Comparison of ENCODE assay signal across 32 cellular contexts in the genomic region with DNA sequence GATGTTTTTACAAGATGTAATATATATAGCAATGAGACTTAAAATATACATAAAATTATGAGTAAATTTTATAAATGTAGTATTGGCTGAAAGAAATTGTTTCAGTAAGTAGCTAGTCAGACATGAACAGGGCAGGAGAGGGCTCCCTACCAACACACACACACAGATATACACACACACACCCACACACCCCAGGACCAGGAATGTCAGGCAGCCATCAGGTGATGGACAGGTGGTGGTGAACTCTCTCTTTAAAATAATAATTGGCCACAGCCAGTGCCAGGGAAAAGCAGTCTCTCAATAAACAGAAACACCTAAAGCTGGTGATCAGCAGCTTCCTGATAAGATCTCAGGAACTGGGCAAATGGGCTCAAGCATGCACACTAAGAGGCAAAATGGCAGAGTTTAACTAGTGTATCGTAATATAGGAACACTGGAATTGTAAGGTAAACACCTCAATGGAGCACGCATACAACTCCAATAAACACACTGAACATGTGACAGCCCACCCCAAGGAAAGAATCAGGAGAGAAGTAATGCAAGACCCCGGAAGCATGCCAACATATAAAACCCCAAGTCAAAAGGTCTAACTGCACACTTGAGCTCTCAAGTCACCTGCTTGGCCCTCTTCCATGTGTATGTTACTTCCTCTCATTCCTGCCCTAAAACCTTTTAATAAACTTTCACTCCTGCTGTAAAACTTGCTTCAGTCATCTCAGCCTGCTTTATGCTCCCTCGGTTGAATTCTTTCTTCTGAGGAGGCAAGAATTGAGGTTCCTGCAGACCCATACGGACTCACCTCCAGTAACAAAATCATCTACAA.
"Had no signal": no experiment of that assay in that cellular context is flagged by ENCODE, and none has a peak within 500 bp of the region (broad histone marks: within the 10 kb centered on the region; RNA-seq: fewer than 3 reads in every experiment).

No MANE protein-coding gene starts in this region.

- H3K4me1 ChIP-seq: esophagus squamous epithelium, heart right ventricle, left lung, lower lobe of right lung, pancreas, prostate gland, tibial artery had no signal

- H3K9me3 Mint-ChIP-seq: neural crest cell; stimulated activated naive CD8-positive, alpha-beta T cell treated with anti-CD3 and anti-CD28 coated beads, Interleukin-15, amount 100 ng/mL, for 72 hours had no signal

- H3K36me3 ChIP-seq: esophagus squamous epithelium, heart right ventricle, left lung, lower lobe of right lung, pancreas, prostate gland, tibial artery had no signal

- H3K27me3 ChIP-seq: esophagus squamous epithelium, heart right ventricle, left lung, pancreas, tibial artery had no signal

- H3K4me3 Mint-ChIP-seq: activated T-cell treated with anti-CD3 and anti-CD28 coated beads, Interleukin-2, amount 50 U/mL, for 72 hours; central memory CD8-positive, alpha-beta T cell; naive B cell; neural crest cell; stimulated activated memory B cell treated with anti-CD40 and anti-IgM and Interleukin-4, amounts not matched to agents 10 μg/mL and 1 μg/mL and 100 μg/mL, for 72 hours; stimulated activated naive CD8-positive, alpha-beta T cell treated with anti-CD3 and anti-CD28 coated beads, Interleukin-15, amount 100 ng/mL, for 72 hours; T-helper 2 cell treated with Interferon-gamma antibody and Interleukin-4, amounts not matched to agents 5 μg/mL and 100 μg/mL, for 36 hours had no signal

- H3K4me3 ChIP-seq: esophagus squamous epithelium, heart right ventricle, left lung, lower lobe of right lung, pancreas, prostate gland, skin epidermis, tibial artery had no signal

- ATAC-seq: activated naive CD4-positive, alpha-beta T cell treated with anti-CD3 and anti-CD28 coated beads, Interleukin-2, amount 50 U/mL, for 72 hours; activated T-cell treated with anti-CD3 and anti-CD28 coated beads, Interleukin-2, amount 50 U/mL, for 72 hours; heart right ventricle; left lung; lower lobe of right lung; pancreas; sciatic nerve; stimulated activated memory B cell treated with anti-CD40 and anti-IgM and Interleukin-4, amounts not matched to agents 10 μg/mL and 1 μg/mL and 100 μg/mL, for 72 hours; stimulated activated naive CD8-positive, alpha-beta T cell treated with anti-CD3 and anti-CD28 coated beads, Interleukin-15, amount 100 ng/mL, for 72 hours had no signal

- H3K27ac Mint-ChIP-seq: activated naive CD4-positive, alpha-beta T cell treated with anti-CD3 and anti-CD28 coated beads, Interleukin-2, amount 50 U/mL, for 72 hours; activated T-cell treated with anti-CD3 and anti-CD28 coated beads, Interleukin-2, amount 50 U/mL, for 72 hours; naive B cell; stimulated activated memory B cell treated with anti-CD40 and anti-IgM and Interleukin-4, amounts not matched to agents 10 μg/mL and 1 μg/mL and 100 μg/mL, for 72 hours; stimulated activated naive CD8-positive, alpha-beta T cell treated with anti-CD3 and anti-CD28 coated beads, Interleukin-15, amount 100 ng/mL, for 72 hours; T-helper 2 cell treated with Interferon-gamma antibody and Interleukin-4, amounts not matched to agents 5 μg/mL and 100 μg/mL, for 36 hours had no signal

- DNase-seq: activated CD4-positive, alpha-beta T cell treated with anti-CD3 and anti-CD28 coated beads for 4 hours; activated CD4-positive, alpha-beta T cell treated with anti-CD3 and anti-CD28 coated beads, Interleukin-2, amount 50 U/mL, for 4 hours; activated naive CD4-positive, alpha-beta T cell; activated T-cell treated with anti-CD3 and anti-CD28 coated beads for 4 hours; activated T-cell treated with anti-CD3 and anti-CD28 coated beads, Interleukin-2, amount 50 U/mL, for 72 hours; dermis blood vessel endothelial cell; effector CD8-positive, alpha-beta T cell; esophagus squamous epithelium; foreskin melanocyte; heart right ventricle; kidney glomerular epithelial cell; left lung; lower lobe of right lung; mesenchymal stem cell; naive B cell; nucleus accumbens; pancreas; retina; stimulated activated CD4-positive, alpha-beta T cell treated with anti-CD3 and anti-CD28 coated beads, Interleukin-4, amount 100 ng/mL, for 4 hours; stimulated activated CD8-positive, alpha-beta memory T cell treated with anti-CD3 and anti-CD28 coated beads, Interleukin-4, amount 100 ng/mL, for 48 hours; stimulated activated naive CD8-positive, alpha-beta T cell treated with anti-CD3 and anti-CD28 coated beads, Interleukin-15, amount 100 ng/mL, for 72 hours; T-helper 1 cell; tibial artery had no signal

- H3K4me1 Mint-ChIP-seq: central memory CD8-positive, alpha-beta T cell; naive B cell; neural crest cell; stimulated activated memory B cell treated with anti-CD40 and anti-IgM and Interleukin-4, amounts not matched to agents 10 μg/mL and 1 μg/mL and 100 μg/mL, for 72 hours; stimulated activated naive CD8-positive, alpha-beta T cell treated with anti-CD3 and anti-CD28 coated beads, Interleukin-15, amount 100 ng/mL, for 72 hours had no signal

- H3K27ac ChIP-seq: epithelial cell of prostate, esophagus squamous epithelium, heart right ventricle, left lung, lower lobe of right lung, pancreas, prostate gland, skin epidermis, tibial artery had no signal

- H3K27me3 Mint-ChIP-seq: central memory CD8-positive, alpha-beta T cell; naive B cell; stimulated activated memory B cell treated with anti-CD40 and anti-IgM and Interleukin-4, amounts not matched to agents 10 μg/mL and 1 μg/mL and 100 μg/mL, for 72 hours; stimulated activated naive CD8-positive, alpha-beta T cell treated with anti-CD3 and anti-CD28 coated beads, Interleukin-15, amount 100 ng/mL, for 72 hours had no signal

- H3K36me3 Mint-ChIP-seq: naive B cell; stimulated activated memory B cell treated with anti-CD40 and anti-IgM and Interleukin-4, amounts not matched to agents 10 μg/mL and 1 μg/mL and 100 μg/mL, for 72 hours had no signal

- H3K9me3 ChIP-seq: esophagus squamous epithelium, lower lobe of right lung, pancreas, prostate gland, tibial artery had no signal
